Comparison of ENCODE assay signal across 1 cellular context in genomic region chr12:15164997-15165659, GRCh38.
TF ChIP-seq lines count a peak whose summit lies in the region.

No MANE protein-coding gene starts in this region.

TF ChIP-seq in H1, 55 proteins besides CTCF, POLR2A, EP300 and RAD21 (continued from another document):
- no peak for TF ChIP-seq ATF2 (IDR thresholded peaks at IDR 0.05; ENCODE audit: low read length)
- TF ChIP-seq KDM4A (IDR thresholded peaks at IDR 0.05; ENCODE audit: low read depth, low read length, severe bottlenecking), result no peak
- no peak for TF ChIP-seq TEAD4 (IDR thresholded peaks at IDR 0.05; ENCODE audit: low read depth, low read length)
- no peak for TF ChIP-seq SRF (IDR thresholded peaks at IDR 0.05; ENCODE audit: low read depth, low read length)
- TF ChIP-seq CBX5 (IDR thresholded peaks at IDR 0.05; ENCODE audit: low read depth, low read length), result no peak
- TF ChIP-seq BACH1 (IDR thresholded peaks at IDR 0.05; ENCODE audit: low read length), result no peak
- TF ChIP-seq POU5F1 (IDR thresholded peaks at IDR 0.05; ENCODE audit: low read depth, low read length), result no peak
- TF ChIP-seq RFX5 (IDR thresholded peaks at IDR 0.05; ENCODE audit: borderline replicate concordance, low read depth, low read length), result no peak
- TF ChIP-seq EGR1 (IDR thresholded peaks at IDR 0.05; ENCODE audit: borderline replicate concordance, low read depth, low read length), result no peak
- TF ChIP-seq SP2 (IDR thresholded peaks at IDR 0.05; ENCODE audit: low read length), result no peak
- no peak for TF ChIP-seq POLR2AphosphoS5 (IDR thresholded peaks at IDR 0.05; ENCODE audit: low read depth, low read length)
- TF ChIP-seq E2F6 (IDR thresholded peaks at IDR 0.05), result no peak
